ENCODE assay signal across 8 cellular contexts in genomic region chr5:56415356-56415765, GRCh38.
A peak's percentile ranks its signal among the peaks of the same experiment; 100 is the strongest.
DNase-seq lines count a peak whose midpoint lies in the region; ATAC-seq, FAIRE-seq and TF ChIP-seq lines count a peak whose summit lies in the region.

No MANE protein-coding gene starts in this region.

- intact Hi-C loops in posterior vena cava (cut with DNase I), result no loop called here

- H3K27ac ChIP-seq in small intestine (ENCODE audit: low read depth in 1 of 2, low read length in 1 of 2), result peak overlapping the region; percentile 14 to 85

- no peaks in the 10 kb centered on the region for H3K9me3 ChIP-seq in small intestine (ENCODE audit: control insufficient read depth, low read depth)

- peaks cover 0 to 6% of the 10 kb centered on the region in 2 donors for H3K4me1 ChIP-seq in small intestine (ENCODE audit: control insufficient read depth in 2 of 2, insufficient read depth in 1 of 2, low read depth in 1 of 2, low read length in 1 of 2)

- H3K4me3 ChIP-seq in fibroblast of the aortic adventitia (ENCODE audit: low read depth, low read length) (no peak overlapping the region), small intestine (ENCODE audit: low read depth in 1 of 2, low read length in 2 of 2) (no peak overlapping the region)

- TF ChIP-seq POLR2A in GM18505 (IDR thresholded peaks at IDR 0.05; ENCODE audit: borderline replicate concordance, extremely low read depth, insufficient read depth, insufficient read length), result peak; percentile 28

- 73 to 89% (median 74%) methylated on average over 3 of the region's 3 CpGs for WGBS in small intestine, 3 donors

- DNase-seq in NOMO-1 treated with DMSO at 0.1 percent for 48 hours (lab: John Stamatoyannopoulos, UW; ENCODE audit: unreplicated experiment) (peak; percentile 99), fibroblast of the aortic adventitia (ENCODE audit: low read depth) (peak; percentile 85), small intestine (peak; percentile 25), posterior vena cava (ENCODE audit: low spot score) (no peak), NCI-H524 treated with DMSO at 0.1 percent for 48 hours (lab: John Stamatoyannopoulos, UW) (no peak), NCI-H82 treated with DMSO at 0.1 percent for 48 hours (lab: John Stamatoyannopoulos, UW; ENCODE audit: unreplicated experiment) (no peak)

- ATAC-seq in GM18505 (IDR thresholded peaks at IDR 0.05; ENCODE audit: unreplicated experiment) (peak; percentile 69), HG02678 (IDR thresholded peaks at IDR 0.05; ENCODE audit: unreplicated experiment) (peak; percentile 76)

- no peak for FAIRE-seq in small intestine (lab: Jason Lieb, UNC)

- no peak for TF ChIP-seq CTCF in fibroblast of the aortic adventitia (IDR thresholded peaks at IDR 0.05; ENCODE audit: insufficient read depth, low read length)

- H3K36me3 ChIP-seq in small intestine (ENCODE audit: control insufficient read depth in 2 of 2, insufficient read depth in 2 of 2, low read length in 2 of 2), result no peaks in the 10 kb centered on the region

- H3K27me3 ChIP-seq in small intestine (ENCODE audit: control insufficient read depth in 2 of 2, insufficient read depth in 2 of 2, low read length in 2 of 2), result no peaks in the 10 kb centered on the region

Comparison
In these comparisons a context has a peak if more than half of its experiments do, and no peak if none do; other contexts are left out.
1. DNase-seq: peak in NOMO-1 treated with DMSO at 0.1 percent for 48 hours (single experiment), fibroblast of the aortic adventitia (single experiment) and small intestine (single experiment); none in posterior vena cava (single experiment), NCI-H524 treated with DMSO at 0.1 percent for 48 hours (single experiment) and NCI-H82 treated with DMSO at 0.1 percent for 48 hours (single experiment).